ENCODE assay signal across 8 cellular contexts in the genomic region with DNA sequence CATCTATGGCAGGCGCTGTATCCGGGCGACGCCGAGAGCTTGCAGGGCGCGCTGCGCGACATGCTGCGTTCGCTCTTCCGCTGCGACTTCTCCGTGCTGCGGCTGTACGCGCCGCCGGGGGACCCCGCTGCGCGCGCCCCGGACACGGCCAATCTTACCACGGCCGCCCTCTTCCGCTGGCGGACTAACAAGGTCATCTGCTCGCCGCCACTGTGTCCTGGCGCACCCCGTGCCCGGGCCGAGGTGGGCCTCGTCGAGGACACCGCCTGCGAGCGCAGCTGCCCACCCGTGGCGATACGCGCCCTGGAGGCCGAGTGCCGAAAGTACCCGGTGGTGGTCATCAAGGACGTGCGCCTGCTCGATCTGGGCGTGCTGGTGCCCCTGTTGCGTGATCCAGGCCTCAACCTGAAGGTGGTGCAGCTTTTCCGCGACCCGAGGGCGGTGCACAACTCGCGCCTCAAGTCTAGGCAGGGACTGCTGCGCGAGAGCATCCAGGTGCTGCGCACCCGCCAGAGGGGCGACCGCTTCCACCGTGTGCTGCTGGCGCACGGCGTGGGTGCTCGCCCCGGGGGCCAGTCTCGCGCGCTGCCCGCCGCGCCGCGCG. TPM values are rescaled to one million over a fixed set of nuclear protein-coding genes. Genes with fewer than 3 reads are reported as not detected.
DNase-seq lines count a peak whose midpoint lies in the region; ATAC-seq and TF ChIP-seq lines count a peak whose summit lies in the region.

No MANE protein-coding gene starts in this region.

- no peaks in the 10 kb centered on the region for H3K27me3 ChIP-seq in colonic mucosa
- H3K27me3 ChIP-seq in mesendoderm (ENCODE audit: insufficient read depth, low read length, poor library complexity) = no peaks in the 10 kb centered on the region

- WGBS in mesendoderm (ENCODE audit: extremely low coverage, insufficient coverage, low lambda C conversion rate) = no CpG with 5 or more reads among the region's 79 CpGs
- WGBS in urinary bladder = 1% methylated on average over 79 of the region's 79 CpGs

- H3K18ac ChIP-seq in mesendoderm (ENCODE audit: low read length) = no peak overlapping the region

- H3K4ac ChIP-seq in mesendoderm (ENCODE audit: low read depth, low read length) = no peak overlapping the region

- H3K79me2 ChIP-seq in mesendoderm (ENCODE audit: control insufficient read depth, insufficient read depth, low read length) = no peaks in the 10 kb centered on the region

- TF ChIP-seq CTCF in colonic mucosa (IDR thresholded peaks at IDR 0.05) = no peak

- ATAC-seq in GM18505 (IDR thresholded peaks at IDR 0.05; ENCODE audit: unreplicated experiment) (peak; percentile 8), HG03064 (IDR thresholded peaks at IDR 0.05; ENCODE audit: low read depth, unreplicated experiment) (peak; percentile 11)

- H4K8ac ChIP-seq in mesendoderm (ENCODE audit: low read depth, low read length) = no peak overlapping the region

- H3K9ac ChIP-seq in colonic mucosa (ENCODE audit: low read depth in 2 of 2, low read length in 2 of 2) (peak overlapping the region; percentile 40 to 53), mesendoderm (ENCODE audit: low read length) (peak overlapping the region; percentile 54)

- H3K27ac ChIP-seq in colonic mucosa (peak overlapping the region; percentile 39), mesendoderm (ENCODE audit: low read depth, low read length) (no peak overlapping the region), urinary bladder (ENCODE audit: low read depth) (peak overlapping the region; percentile 62)

- no peak overlapping the region for H2BK5ac ChIP-seq in mesendoderm (ENCODE audit: low read length)

- H3K4me3 ChIP-seq in colonic mucosa (peak overlapping the region; percentile 48), mesendoderm (ENCODE audit: low read length) (peak overlapping the region; percentile 25), urinary bladder (ENCODE audit: low read depth, low read length) (peak overlapping the region; percentile 57)

- peaks cover 5% of the 10 kb centered on the region for H3K27me3 Mint-ChIP-seq in T-helper 2 cell treated with Interferon-gamma antibody and Interleukin-4, amounts not matched to agents 5 μg/mL and 100 μg/mL, for 36 hours (ENCODE audit: low read depth)

- peak; percentile 7 for DNase-seq in T-helper 2 cell treated with Interferon-gamma antibody and Interleukin-4, amounts not matched to agents 5 μg/mL and 100 μg/mL, for 36 hours (ENCODE audit: low spot score)
- DNase-seq in colonic mucosa (no peak), mesendoderm (peak; percentile 45), NCI-H1092 treated with DMSO at 0.1 percent for 48 hours (lab: John Stamatoyannopoulos, UW) (no peak), GM19238 (ENCODE audit: insufficient read length, low spot score) (no peak)

- H3K27ac Mint-ChIP-seq in T-helper 2 cell treated with Interferon-gamma antibody and Interleukin-4, amounts not matched to agents 5 μg/mL and 100 μg/mL, for 36 hours = peak overlapping the region; percentile 55

- H3K36me3 Mint-ChIP-seq in T-helper 2 cell treated with Interferon-gamma antibody and Interleukin-4, amounts not matched to agents 5 μg/mL and 100 μg/mL, for 36 hours (ENCODE audit: low read depth) = peaks cover 16% of the 10 kb centered on the region

- H3K9me3 ChIP-seq in colonic mucosa = no peaks in the 10 kb centered on the region

- H3K36me3 ChIP-seq in colonic mucosa (no peaks in the 10 kb centered on the region), mesendoderm (ENCODE audit: control insufficient read depth, insufficient read depth, low read length) (no peaks in the 10 kb centered on the region), urinary bladder (ENCODE audit: insufficient read depth) (no peaks in the 10 kb centered on the region)

- no peaks in the 10 kb centered on the region for H3K4me1 ChIP-seq in colonic mucosa
- no peaks in the 10 kb centered on the region for H3K4me1 ChIP-seq in mesendoderm (ENCODE audit: control insufficient read depth, low read depth, low read length)
- H3K4me1 ChIP-seq in urinary bladder (ENCODE audit: insufficient read depth) = peaks cover 1% of the 10 kb centered on the region

- peaks cover 41% of the 10 kb centered on the region for H3K4me1 Mint-ChIP-seq in T-helper 2 cell treated with Interferon-gamma antibody and Interleukin-4, amounts not matched to agents 5 μg/mL and 100 μg/mL, for 36 hours (ENCODE audit: low read depth)

- intact Hi-C loops in colonic mucosa (cut with DNase I) = no loop called here

- TF ChIP-seq POLR2A in GM18505 (IDR thresholded peaks at IDR 0.05; ENCODE audit: borderline replicate concordance, extremely low read depth, insufficient read depth, insufficient read length) = no peak

- H3K56ac ChIP-seq in mesendoderm (ENCODE audit: low read length) = peak overlapping the region; percentile 74

- peak overlapping the region; percentile 70 for H3K4me2 ChIP-seq in mesendoderm (ENCODE audit: low read length)

- H4K5ac ChIP-seq in mesendoderm (ENCODE audit: low read length) = no peak overlapping the region

- H3K9me3 Mint-ChIP-seq in T-helper 2 cell treated with Interferon-gamma antibody and Interleukin-4, amounts not matched to agents 5 μg/mL and 100 μg/mL, for 36 hours = no peaks in the 10 kb centered on the region

- H2AK5ac ChIP-seq in mesendoderm (ENCODE audit: low read length) = no peak overlapping the region

- H3K4me3 Mint-ChIP-seq in T-helper 2 cell treated with Interferon-gamma antibody and Interleukin-4, amounts not matched to agents 5 μg/mL and 100 μg/mL, for 36 hours = peak overlapping the region; percentile 63

- no peak overlapping the region for H3K23ac ChIP-seq in mesendoderm (ENCODE audit: low read length)

- no peaks in the 10 kb centered on the region for H3K79me1 ChIP-seq in mesendoderm (ENCODE audit: low read length)

- H2BK120ac ChIP-seq in mesendoderm (ENCODE audit: low read depth, low read length) = no peak overlapping the region

- no peak overlapping the region for H2BK15ac ChIP-seq in mesendoderm (replicated peaks; ENCODE audit: low read depth)

RNA-seq across cellular contexts. Expression of a gene that starts 0.9 kb away (rescaled TPM):
- total RNA-seq in colonic mucosa = 1 to 10 TPM; 1.8 to 2.0 TPM
- 4.0 TPM for polyA plus RNA-seq in mesendoderm (2013, experiment 1 of 2)
- polyA plus RNA-seq in mesendoderm (2013, experiment 2 of 2) = 4.5 TPM
- total RNA-seq in urinary bladder = 5.9 TPM
- polyA plus RNA-seq in urinary bladder = 12.2 TPM

RNA-seq across cellular contexts. Expression of a gene that starts 29.2 kb away (rescaled TPM):
- total RNA-seq in colonic mucosa (1 to 10 TPM; 3.6 to 4.0 TPM), urinary bladder (9.9 TPM)
- 2.5 TPM for polyA plus RNA-seq in mesendoderm (2013, experiment 1 of 2)
- 2.2 TPM for polyA plus RNA-seq in mesendoderm (2013, experiment 2 of 2)
- 1.7 TPM for polyA plus RNA-seq in urinary bladder

Comparison
In these comparisons a context has a peak if more than half of its experiments do, and no peak if none do; other contexts are left out.
1. DNase-seq: peak in T-helper 2 cell treated with Interferon-gamma antibody and Interleukin-4, amounts not matched to agents 5 μg/mL and 100 μg/mL, for 36 hours (single experiment) and mesendoderm (single experiment); none in colonic mucosa (single experiment), NCI-H1092 treated with DMSO at 0.1 percent for 48 hours (single experiment) and GM19238 (single experiment).
2. Peak in every context shown above with its lines, with median percentiles within 50 percentile points of each other: H3K4me3 ChIP-seq.